In the genomic region with DNA sequence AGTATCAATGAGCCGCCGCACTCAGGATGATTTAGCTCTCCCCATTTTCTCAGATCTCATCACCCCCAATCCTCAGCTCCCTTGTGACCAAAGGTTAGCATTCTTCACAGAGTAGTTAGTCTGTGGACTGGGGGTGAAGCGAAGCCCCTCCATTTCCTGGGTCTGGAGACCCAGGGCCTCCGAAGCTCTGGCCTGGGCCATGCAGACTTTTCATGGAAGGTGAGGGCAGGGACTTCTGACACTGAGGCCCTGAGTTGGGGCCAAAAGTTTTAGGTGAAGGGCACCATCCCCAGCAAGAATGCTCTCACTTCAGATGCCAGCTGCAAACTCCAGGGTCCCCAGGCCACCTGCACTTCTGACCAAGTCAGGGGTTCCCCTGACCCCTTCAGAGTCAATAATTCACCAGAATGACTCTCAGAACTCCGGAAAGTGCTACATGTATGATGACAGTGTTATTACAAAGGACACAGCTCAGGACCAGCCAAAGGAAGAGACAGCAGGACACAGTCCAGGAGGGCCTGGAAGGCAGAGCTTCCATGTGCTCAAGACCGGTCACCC, we compare ENCODE assay signal across 15 cellular contexts.
DNase-seq lines count a peak whose midpoint lies in the region; ATAC-seq and TF ChIP-seq lines count a peak whose summit lies in the region.
"Had no signal": no experiment of that assay in that cellular context is flagged by ENCODE, and none has a peak within 500 bp of the region (broad histone marks: within the 10 kb centered on the region; RNA-seq: fewer than 3 reads in every experiment).

No MANE protein-coding gene starts in this region.

- WGBS in esophagus muscularis mucosa: 100% methylated on average over 5 of the region's 6 CpGs

- H3K9me3 ChIP-seq in esophagus muscularis mucosa (no peaks in the 10 kb centered on the region), colonic mucosa (no peaks in the 10 kb centered on the region)
- H3K9me3 ChIP-seq: A549 had no signal

- ATAC-seq in GM19395 (IDR thresholded peaks at IDR 0.05; ENCODE audit: unreplicated experiment) (peak; percentile 28), HG03139 (IDR thresholded peaks at IDR 0.05; ENCODE audit: unreplicated experiment) (peak; percentile 21), GM19455 (IDR thresholded peaks at IDR 0.05; ENCODE audit: unreplicated experiment) (no peak)
- ATAC-seq: A549, esophagus mucosa had no signal

- H3K27ac ChIP-seq in esophagus muscularis mucosa (replicated peaks in 1 of 4) (no peak overlapping the region), colonic mucosa (no peak overlapping the region)
- H3K27ac ChIP-seq: A549 had no signal

- no peak for TF ChIP-seq CTCF in esophagus muscularis mucosa (IDR thresholded peaks at IDR 0.05)
- no peak for TF ChIP-seq CTCF in colonic mucosa (IDR thresholded peaks at IDR 0.05)

- TF ChIP-seq POLR2A in esophagus muscularis mucosa (IDR thresholded peaks at IDR 0.05; ENCODE audit: low read depth): no peak

- POLR2A ChIA-PET in activated CD4-positive, alpha-beta T cell treated with anti-CD3 and anti-CD28 coated beads, Interleukin-2, amount 10 ng/mL, durations not matched to agents 7 days and 5 days (lab: Charles Lee): interaction anchor here (1.0 kb wide), 1 partner anchor 66 kb away, joined by 4 read pairs; no protein-coding TSS in a partner anchor

- no peak overlapping the region for H3K9ac ChIP-seq in colonic mucosa (ENCODE audit: low read depth in 2 of 2, low read length in 2 of 2)

- no peaks in the 10 kb centered on the region for H3K27me3 Mint-ChIP-seq in activated CD4-positive, alpha-beta T cell treated with anti-CD3 and anti-CD28 coated beads, Interleukin-2, amount 10 ng/mL, durations not matched to agents 7 days and 5 days

- CTCF ChIA-PET in activated CD4-positive, alpha-beta T cell treated with anti-CD3 and anti-CD28 coated beads, Interleukin-2, amount 10 ng/mL, durations not matched to agents 7 days and 5 days (lab: Charles Lee): interaction anchor here (0.5 to 2.5 kb wide), 9 partner anchors 9 to 108 kb away, joined by 3 to 10 read pairs (median 3); no protein-coding TSS in a partner anchor

- H3K36me3 Mint-ChIP-seq in activated CD4-positive, alpha-beta T cell treated with anti-CD3 and anti-CD28 coated beads, Interleukin-2, amount 10 ng/mL, durations not matched to agents 7 days and 5 days (ENCODE audit: low read depth): peaks cover 8% of the 10 kb centered on the region

- peaks cover 8% of the 10 kb centered on the region for H3K9me3 Mint-ChIP-seq in activated CD4-positive, alpha-beta T cell treated with anti-CD3 and anti-CD28 coated beads, Interleukin-2, amount 10 ng/mL, durations not matched to agents 7 days and 5 days

- H3K4me3 ChIP-seq in esophagus muscularis mucosa (no peak overlapping the region), colonic mucosa (no peak overlapping the region)
- H3K4me3 ChIP-seq: A549 had no signal

- peak overlapping the region; percentile 97 for H3K27ac Mint-ChIP-seq in activated CD4-positive, alpha-beta T cell treated with anti-CD3 and anti-CD28 coated beads, Interleukin-2, amount 10 ng/mL, durations not matched to agents 7 days and 5 days

- peaks cover 0 to 16% (median 0%) of the 10 kb centered on the region in 4 donors for H3K27me3 ChIP-seq in esophagus muscularis mucosa
- no peaks in the 10 kb centered on the region for H3K27me3 ChIP-seq in colonic mucosa

- no peaks in the 10 kb centered on the region for H3K36me3 ChIP-seq in esophagus muscularis mucosa
- no peaks in the 10 kb centered on the region for H3K36me3 ChIP-seq in colonic mucosa

- peaks cover 77% of the 10 kb centered on the region for H3K4me1 Mint-ChIP-seq in activated CD4-positive, alpha-beta T cell treated with anti-CD3 and anti-CD28 coated beads, Interleukin-2, amount 10 ng/mL, durations not matched to agents 7 days and 5 days

- H3K4me1 ChIP-seq in esophagus muscularis mucosa (peaks cover 0 to 6% (median 4%) of the 10 kb centered on the region in 4 donors), colonic mucosa (no peaks in the 10 kb centered on the region)
- H3K4me1 ChIP-seq: A549 had no signal

- DNase-seq in activated CD4-positive, alpha-beta T cell treated with anti-CD3 and anti-CD28 coated beads, Interleukin-2, amount 10 ng/mL, durations not matched to agents 7 days and 5 days: no peak
- no peak for DNase-seq in activated CD4-positive, alpha-beta T cell treated with anti-CD3 and anti-CD28 coated beads, Interleukin-2, amount 50 U/mL, for 48 hours
- DNase-seq in esophagus muscularis mucosa (ENCODE audit: extremely low spot score) (peak; percentile 34), HuH-7 (ENCODE audit: low spot score) (no peak), colonic mucosa (no peak)
- DNase-seq: activated effector memory CD4-positive, alpha-beta T cell treated with Interleukin-2 at 50 U/mL for 16 hours; central memory CD4-positive, alpha-beta T cell; NCI-H1048; NCI-H524; stimulated activated CD4-positive, alpha-beta T cell treated with anti-CD3 and anti-CD28 coated beads, Interleukin-12 subunit alpha, Interleukin-12 subunit beta, amount 100 ng/mL, for 4 hours had no signal

- TF ChIP-seq EP300 in esophagus muscularis mucosa (IDR thresholded peaks at IDR 0.05): no peak

- no peak overlapping the region for H3K4me3 Mint-ChIP-seq in activated CD4-positive, alpha-beta T cell treated with anti-CD3 and anti-CD28 coated beads, Interleukin-2, amount 10 ng/mL, durations not matched to agents 7 days and 5 days

- intact Hi-C loops in esophagus muscularis mucosa (cut with DNase I) (no loop called here), colonic mucosa (cut with DNase I) (no loop called here)
